In the genomic region with DNA sequence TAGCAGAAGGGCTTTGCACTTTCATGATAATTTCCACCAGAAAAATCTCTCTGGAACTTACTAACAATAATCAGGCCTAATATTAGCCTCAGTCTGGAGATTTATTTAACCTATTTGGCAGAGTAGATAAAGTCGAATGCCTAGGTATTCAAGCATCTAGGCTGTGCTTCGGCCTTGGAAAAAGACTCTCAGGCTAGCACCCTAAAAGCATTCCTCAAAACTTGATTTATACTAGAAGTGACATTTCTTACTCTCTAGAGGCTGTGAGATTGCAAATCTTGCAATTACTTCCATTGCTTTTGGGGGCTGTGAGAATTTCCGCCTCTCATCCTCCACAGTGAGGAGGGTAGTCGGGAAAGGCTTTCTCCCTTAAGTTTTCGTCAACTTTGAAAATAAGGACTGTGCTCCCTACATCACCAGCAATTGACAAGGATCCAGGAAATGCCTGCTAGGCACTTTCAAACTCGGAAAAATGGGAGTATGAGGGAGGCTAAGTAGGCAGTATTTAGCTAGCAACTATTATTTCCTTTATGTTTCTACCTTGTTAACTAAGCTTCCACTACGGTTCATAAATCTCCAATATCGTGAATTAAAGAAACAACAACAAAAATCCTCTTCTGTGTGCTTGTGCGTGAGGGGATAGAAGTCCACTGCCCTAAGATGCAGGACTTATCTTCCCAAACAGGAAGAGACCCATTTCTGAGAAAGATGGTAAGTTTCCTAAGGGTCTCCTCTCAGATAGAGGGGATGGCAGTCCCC, we compare ENCODE assay signal across 1 cellular context.
A peak's percentile ranks its signal among the peaks of the same experiment; 100 is the strongest.
TF ChIP-seq lines count a peak whose summit lies in the region.

No MANE protein-coding gene starts in this region.

TF ChIP-seq in HepG2, 621 proteins besides CTCF, POLR2A, EP300 and RAD21 (continued from another document):
- TF ChIP-seq MAFF (IDR thresholded peaks at IDR 0.05; ENCODE audit: low read depth, low read length) (peak; percentile 37; the same call in 1 of the 2 replicates), ZNF292 (CRISPR knock-in tag; IDR thresholded peaks at IDR 0.05; ENCODE audit: borderline replicate concordance, low read depth) (no peak), HNRNPUL1 (IDR thresholded peaks at IDR 0.05; ENCODE audit: low read depth, low read length) (no peak), ZNF335 (CRISPR knock-in tag; IDR thresholded peaks at IDR 0.05) (0 out of 2 replicates have a peak, but pooled peaks have one; percentile 13), MAFK (conservative IDR thresholded peaks at IDR 0.05 in 1 of 2, IDR thresholded peaks at IDR 0.05 in 1 of 2; ENCODE audit: low read length in 2 of 2) (peak in 1 of 2 experiments; percentile 11; a peak in 1 of 4 replicates), ZFP62 (CRISPR knock-in tag; IDR thresholded peaks at IDR 0.05) (no peak), CBX2 (IDR thresholded peaks at IDR 0.05; ENCODE audit: low read depth, low read length) (peak; percentile 65; the same call in 1 of the 2 replicates), CBX2 (CRISPR knock-in tag; IDR thresholded peaks at IDR 0.05; ENCODE audit: low read depth) (no peak), ASH2L (IDR thresholded peaks at IDR 0.05; ENCODE audit: insufficient read length, low read depth, low read length) (peak; percentile 2)
- TF ChIP-seq, protein P1, sequence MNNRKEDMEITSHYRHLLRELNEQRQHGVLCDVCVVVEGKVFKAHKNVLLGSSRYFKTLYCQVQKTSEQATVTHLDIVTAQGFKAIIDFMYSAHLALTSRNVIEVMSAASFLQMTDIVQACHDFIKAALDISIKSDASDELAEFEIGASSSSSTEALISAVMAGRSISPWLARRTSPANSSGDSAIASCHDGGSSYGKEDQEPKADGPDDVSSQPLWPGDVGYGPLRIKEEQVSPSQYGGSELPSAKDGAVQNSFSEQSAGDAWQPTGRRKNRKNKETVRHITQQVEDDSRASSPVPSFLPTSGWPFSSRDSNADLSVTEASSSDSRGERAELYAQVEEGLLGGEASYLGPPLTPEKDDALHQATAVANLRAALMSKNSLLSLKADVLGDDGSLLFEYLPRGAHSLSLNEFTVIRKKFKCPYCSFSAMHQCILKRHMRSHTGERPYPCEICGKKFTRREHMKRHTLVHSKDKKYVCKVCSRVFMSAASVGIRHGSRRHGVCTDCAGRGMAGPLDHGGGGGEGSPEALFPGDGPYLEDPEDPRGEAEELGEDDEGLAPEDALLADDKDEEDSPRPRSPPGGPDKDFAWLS (CRISPR knock-in tag; IDR thresholded peaks at IDR 0.05; ENCODE audit: borderline replicate concordance), result no peak
TF ChIP-seq in HepG2: peak in this region for 7.
